ENCODE assay signal across 8 cellular contexts in genomic region chrX:93673869-93674271, GRCh38. TPM values are rescaled to one million over a fixed set of nuclear protein-coding genes. Genes with fewer than 3 reads are reported as not detected.
A peak's percentile ranks its signal among the peaks of the same experiment; 100 is the strongest.
DNase-seq lines count a peak whose midpoint lies in the region; ATAC-seq, FAIRE-seq and TF ChIP-seq lines count a peak whose summit lies in the region.

Gene FAM133A (plus strand): TSS chrX:93674206. CDS start chrX:93709420, 35,214 bp downstream.

- no peaks in the 10 kb centered on the region for H3K36me3 ChIP-seq in body of pancreas (replicated peaks in 1 of 2; ENCODE audit: insufficient read depth in 1 of 2, low read depth in 2 of 2)
- H3K36me3 ChIP-seq in keratinocyte (ENCODE audit: control insufficient read depth in 2 of 2, extremely low read depth in 1 of 2, insufficient read depth in 2 of 2, low read length in 2 of 2), result no peaks in the 10 kb centered on the region

- DNase-seq in Daoy (ENCODE audit: low read depth) (peak; percentile 38), NCI-H2081 (lab: John Stamatoyannopoulos, UW) (peak; percentile 54 to 56), body of pancreas (no peak), keratinocyte (ENCODE audit: low read depth, low spot score) (no peak), stromal cell of bone marrow (ENCODE audit: low read depth) (peak; percentile 34), DMS153 (lab: John Stamatoyannopoulos, UW) (no peak), NCI-H526 treated with DMSO at 0.1 percent for 48 hours (lab: John Stamatoyannopoulos, UW) (no peak)

- peak; percentile 58 for ATAC-seq in body of pancreas
- ATAC-seq in HG03196 (IDR thresholded peaks at IDR 0.05; ENCODE audit: unreplicated experiment), result no peak

- dilution Hi-C loops in keratinocyte (cut with MboI; ENCODE audit: extremely low pct_ligation_motif_present, low sequenced_read_pairs), result no loop called here

- TF ChIP-seq POLR2A in body of pancreas (IDR thresholded peaks at IDR 0.05), result no peak

- H3K4me1 ChIP-seq in body of pancreas, result no peaks in the 10 kb centered on the region
- H3K4me1 ChIP-seq in keratinocyte (ENCODE audit: control insufficient read depth, extremely low read depth, insufficient read depth, low read length), result peaks cover 2% of the 10 kb centered on the region

- no peaks in the 10 kb centered on the region for H3K79me2 ChIP-seq in keratinocyte (ENCODE audit: control insufficient read depth, insufficient read depth, low read length)

- H3K9me3 ChIP-seq in body of pancreas (no peaks in the 10 kb centered on the region), keratinocyte (ENCODE audit: control insufficient read depth, low read depth, low read length) (no peaks in the 10 kb centered on the region)

- H3K9me1 ChIP-seq in keratinocyte (ENCODE audit: control insufficient read depth, extremely low read depth, insufficient read depth, low read length), result no peaks in the 10 kb centered on the region

- TF ChIP-seq CTCF in body of pancreas (IDR thresholded peaks at IDR 0.05) (no peak), keratinocyte (optimal IDR thresholded peaks at IDR 0.05 in 1 of 3, IDR thresholded peaks at IDR 0.05 in 1 of 3, conservative IDR thresholded peaks at IDR 0.05 in 1 of 3; ENCODE audit: extremely low read depth in 1 of 3, insufficient read depth in 2 of 3, low read length in 3 of 3) (no peak)

- H3K27ac ChIP-seq in body of pancreas (peak within 1 kb of the TSS in 2 of 4 donors; percentile 28 to 34), keratinocyte (ENCODE audit: control insufficient read depth, insufficient read depth, low read length) (no peak within 1 kb of the TSS)

- peak within 1 kb of the TSS; percentile 94 for H2AFZ ChIP-seq in keratinocyte (ENCODE audit: control insufficient read depth, low read length)

- WGBS in body of pancreas, 2 donors, result 0 to 3% methylated on average over 11 of the region's 11 CpGs

- no peaks in the 10 kb centered on the region for H4K20me1 ChIP-seq in keratinocyte (ENCODE audit: control insufficient read depth, extremely low read depth, insufficient read depth, low read length)

- peak within 1 kb of the TSS; percentile 66 for H3K4me2 ChIP-seq in keratinocyte (ENCODE audit: control insufficient read depth, extremely low read depth, insufficient read depth, low read depth, low read length)

- H3K9ac ChIP-seq in keratinocyte (ENCODE audit: control insufficient read depth, extremely low read depth, insufficient read depth, low read length), result peak within 1 kb of the TSS; percentile 15

- H3K27me3 ChIP-seq in body of pancreas (no peaks in the 10 kb centered on the region), keratinocyte (ENCODE audit: control insufficient read depth, extremely low read depth, insufficient read depth, low read length) (peaks cover 12% of the 10 kb centered on the region)

- no peak for FAIRE-seq in keratinocyte (lab: Jason Lieb, UNC)

- H3K4me3 ChIP-seq in body of pancreas (peak within 1 kb of the TSS in 1 of 2 donors; percentile 48), keratinocyte (ENCODE audit: control insufficient read depth in 2 of 3, extremely low read depth in 1 of 3, insufficient read depth in 2 of 3, low read depth in 1 of 3, low read length in 3 of 3) (peak within 1 kb of the TSS; percentile 50 to 65 (median 62))

- intact Hi-C loops in body of pancreas (cut with DNase I), result no loop called here

RNA-seq across cellular contexts. Expression of gene FAM133A, which starts in this region (rescaled TPM):
- 2.1 and 4.9 TPM in 2 replicates for total RNA-seq in Daoy (2014; rRNA removed; shearing (Covaris generic))
- not detected for total RNA-seq in body of pancreas
- not detected in 3 replicates for polyA plus RNA-seq in keratinocyte
- polyA plus RNA-seq in keratinocyte (2011; ENCODE audit: low read depth), result not detected
- polyA plus RNA-seq in keratinocyte (2011; cell fraction: cytosol; rRNA removed), result not detected in 2 replicates
- 0.03 and 0.08 TPM in 2 replicates for polyA plus RNA-seq in keratinocyte (2011; cell fraction: nucleus; rRNA removed)
- polyA plus RNA-seq in keratinocyte (2012; ENCODE audit: low replicate concordance), result not detected in 2 replicates
- polyA minus RNA-seq in keratinocyte, result not detected in 3 replicates
- not detected for polyA minus RNA-seq in keratinocyte (2011; cell fraction: cytosol; rRNA and poly(A)+ RNA removed)
- polyA minus RNA-seq in keratinocyte (2011; cell fraction: nucleus; rRNA and poly(A)+ RNA removed), result not detected in 2 replicates

Comparison
In these comparisons a context has a peak if more than half of its experiments do, and no peak if none do; other contexts are left out.
1. Peak in ATAC-seq in body of pancreas; RNA of the gene not detected or under 1 TPM.
2. DNase-seq: peak in Daoy (single experiment), NCI-H2081 (2 of 2) and stromal cell of bone marrow (single experiment); none in body of pancreas (0 of 4), keratinocyte (single experiment), DMS153 (single experiment) and NCI-H526 treated with DMSO at 0.1 percent for 48 hours (single experiment).